Comparison of ENCODE assay signal across 37 cellular contexts in the genomic region with DNA sequence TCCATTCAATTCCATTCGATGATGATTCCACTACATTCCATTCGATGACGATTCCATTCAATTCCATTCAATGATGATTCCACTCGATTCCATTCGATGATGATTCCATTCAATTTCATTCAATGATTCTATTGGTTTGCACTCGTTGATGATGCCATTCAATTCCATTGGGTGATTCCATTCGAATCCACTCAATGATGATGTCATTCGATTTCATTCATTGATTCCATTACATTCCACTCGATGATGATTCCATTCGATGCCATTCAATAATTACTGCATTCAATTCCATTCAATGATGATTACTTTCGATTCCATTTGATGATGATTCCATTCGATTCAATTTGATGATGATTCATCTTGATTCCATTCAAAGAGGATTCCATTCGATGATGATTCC.
"Had no signal": no experiment of that assay in that cellular context is flagged by ENCODE, and none has a peak within 500 bp of the region (broad histone marks: within the 10 kb centered on the region; RNA-seq: fewer than 3 reads in every experiment).

No MANE protein-coding gene starts in this region.

- H3K36me3 Mint-ChIP-seq: activated naive CD4-positive, alpha-beta T cell treated with anti-CD3 and anti-CD28 coated beads, Interleukin-2, amount 50 U/mL, for 72 hours had no signal

- H3K4me3 Mint-ChIP-seq: activated B cell treated with CpG ODN at 0.5 μM for 24 hours; activated CD4-positive, alpha-beta memory T cell treated with anti-CD3 and anti-CD28 coated beads for 36 hours; activated CD4-positive, alpha-beta T cell treated with anti-CD3 and anti-CD28 coated beads, Interleukin-2, amount 10 ng/mL, durations not matched to agents 24 days and 14 days; activated CD8-positive, alpha-beta T cell treated with anti-CD3 and anti-CD28 coated beads for 36 hours; activated naive CD4-positive, alpha-beta T cell treated with anti-CD3 and anti-CD28 coated beads for 36 hours; activated naive CD8-positive, alpha-beta T cell treated with anti-CD3 and anti-CD28 coated beads for 36 hours; activated T-cell treated with anti-CD3 and anti-CD28 coated beads, Interleukin-2, amount 50 U/mL, for 4 hours; activated T-cell treated with anti-CD3 and anti-CD28 coated beads, Interleukin-2, amount 50 U/mL, for 72 hours; activated T-helper 1 cell treated with anti-CD3 and anti-CD28 coated beads, Interleukin-12 subunit alpha, Interleukin-12 subunit beta, Interleukin-2, Interleukin-4 antibody, amounts not matched to agents 30 ng/mL and 10 ng/mL and 1 ng/mL, durations not matched to agents 14 hours and 24 hours and 36 hours; activated T-helper 17 cell treated with anti-CD3 and anti-CD28 coated beads, Interleukin-2, amount 50 U/mL, for 72 hours; T-helper 1 cell treated with Interleukin-12 subunit alpha and Interleukin-12 subunit beta and Interleukin-4 antibody, amounts not matched to agents 30 μg/mL and 1 μg/mL, for 36 hours; T-helper 2 cell treated with Interferon-gamma antibody and Interleukin-4, amounts not matched to agents 5 μg/mL and 100 μg/mL, for 36 hours had no signal

- H3K4me1 ChIP-seq: adrenal gland, body of pancreas, breast epithelium had no signal

- H3K27ac ChIP-seq: adrenal gland, body of pancreas, brain microvascular endothelial cell, breast epithelium, VCaP had no signal

- H3K27ac Mint-ChIP-seq: activated B cell treated with CpG ODN at 0.5 μM for 24 hours; activated CD4-positive, alpha-beta memory T cell treated with anti-CD3 and anti-CD28 coated beads for 36 hours; activated CD4-positive, alpha-beta T cell treated with anti-CD3 and anti-CD28 coated beads, Interleukin-2, amount 10 ng/mL, durations not matched to agents 24 days and 14 days; activated CD8-positive, alpha-beta T cell treated with anti-CD3 and anti-CD28 coated beads for 36 hours; activated naive CD4-positive, alpha-beta T cell treated with anti-CD3 and anti-CD28 coated beads for 36 hours; activated naive CD4-positive, alpha-beta T cell treated with anti-CD3 and anti-CD28 coated beads, Interleukin-2, amount 50 U/mL, for 72 hours; activated naive CD8-positive, alpha-beta T cell treated with anti-CD3 and anti-CD28 coated beads for 36 hours; activated T-cell treated with anti-CD3 and anti-CD28 coated beads, Interleukin-2, amount 50 U/mL, for 72 hours; activated T-helper 1 cell treated with anti-CD3 and anti-CD28 coated beads, Interleukin-12 subunit alpha, Interleukin-12 subunit beta, Interleukin-2, Interleukin-4 antibody, amounts not matched to agents 30 ng/mL and 10 ng/mL and 1 ng/mL, durations not matched to agents 14 hours and 24 hours and 36 hours; activated T-helper 17 cell treated with anti-CD3 and anti-CD28 coated beads, Interleukin-2, amount 50 U/mL, for 72 hours; T-helper 1 cell treated with Interleukin-12 subunit alpha and Interleukin-12 subunit beta and Interleukin-4 antibody, amounts not matched to agents 30 μg/mL and 1 μg/mL, for 36 hours; T-helper 2 cell treated with Interferon-gamma antibody and Interleukin-4, amounts not matched to agents 5 μg/mL and 100 μg/mL, for 36 hours had no signal

- DNase-seq: activated B cell treated with CpG ODN at 0.5 μM for 24 hours; activated CD4-positive, alpha-beta memory T cell treated with anti-CD3 and anti-CD28 coated beads for 36 hours; activated CD4-positive, alpha-beta T cell treated with anti-CD3 and anti-CD28 coated beads for 4 hours; activated CD4-positive, alpha-beta T cell treated with anti-CD3 and anti-CD28 coated beads, Interleukin-2, amount 10 ng/mL, durations not matched to agents 24 days and 14 days; activated CD4-positive, alpha-beta T cell treated with anti-CD3 and anti-CD28 coated beads, Interleukin-2, amount 50 U/mL, for 1 hour; activated CD4-positive, alpha-beta T cell treated with anti-CD3 and anti-CD28 coated beads, Interleukin-2, amount 50 U/mL, for 4 hours; activated CD4-positive, CD25-positive, alpha-beta regulatory T cell treated with anti-CD3 and anti-CD28 coated beads, Interleukin-2, amount 50 U/mL, for 72 hours; activated CD8-positive, alpha-beta memory T cell treated with anti-CD3 and anti-CD28 coated beads, Interleukin-2, amount 50 U/mL, for 4 hours; activated CD8-positive, alpha-beta T cell treated with anti-CD3 and anti-CD28 coated beads for 36 hours; activated effector memory CD4-positive, alpha-beta T cell treated with anti-CD3 and anti-CD28 coated beads, Interleukin-2, amount 50 U/mL, for 16 hours; activated gamma-delta T cell treated with Interleukin-2 at 50 U/mL for 16 hours; activated naive CD4-positive, alpha-beta T cell; activated naive CD4-positive, alpha-beta T cell treated with anti-CD3 and anti-CD28 coated beads for 36 hours; activated naive CD4-positive, alpha-beta T cell treated with anti-CD3 and anti-CD28 coated beads, Interleukin-2, amount 50 U/mL, for 16 hours; activated naive CD8-positive, alpha-beta T cell treated with anti-CD3 and anti-CD28 coated beads for 36 hours; activated T-cell treated with anti-CD3 and anti-CD28 coated beads for 4 hours; activated T-cell treated with anti-CD3 and anti-CD28 coated beads, Interleukin-2, amount 50 U/mL, for 1 hour; activated T-cell treated with anti-CD3 and anti-CD28 coated beads, Interleukin-2, amount 50 U/mL, for 4 hours; activated T-cell treated with anti-CD3 and anti-CD28 coated beads, Interleukin-2, amount 50 U/mL, for 72 hours; adrenal gland; amniotic stem cell; aorta; body of pancreas; brain microvascular endothelial cell; central memory CD4-positive, alpha-beta T cell; T-helper 1 cell; T-helper 2 cell; T-helper 9 cell had no signal

- H3K36me3 ChIP-seq: adrenal gland, brain microvascular endothelial cell, breast epithelium had no signal

- FAIRE-seq: astrocyte, TTC549 had no signal

- H3K27me3 Mint-ChIP-seq: activated B cell treated with CpG ODN at 0.5 μM for 24 hours; activated CD4-positive, alpha-beta memory T cell treated with anti-CD3 and anti-CD28 coated beads for 36 hours; activated CD4-positive, alpha-beta T cell treated with anti-CD3 and anti-CD28 coated beads, Interleukin-2, amount 10 ng/mL, durations not matched to agents 24 days and 14 days; activated CD8-positive, alpha-beta T cell treated with anti-CD3 and anti-CD28 coated beads for 36 hours; activated naive CD8-positive, alpha-beta T cell treated with anti-CD3 and anti-CD28 coated beads for 36 hours; activated T-helper 17 cell treated with anti-CD3 and anti-CD28 coated beads, Interleukin-2, amount 50 U/mL, for 72 hours had no signal

- H3K27me3 ChIP-seq: adrenal gland, body of pancreas, brain microvascular endothelial cell, breast epithelium had no signal

- H3K4me1 Mint-ChIP-seq: activated B cell treated with CpG ODN at 0.5 μM for 24 hours; activated CD4-positive, alpha-beta T cell treated with anti-CD3 and anti-CD28 coated beads, Interleukin-2, amount 10 ng/mL, durations not matched to agents 24 days and 14 days; activated naive CD8-positive, alpha-beta T cell treated with anti-CD3 and anti-CD28 coated beads for 36 hours; activated T-helper 17 cell treated with anti-CD3 and anti-CD28 coated beads, Interleukin-2, amount 50 U/mL, for 72 hours had no signal

- H3K4me3 ChIP-seq: adrenal gland, body of pancreas, breast epithelium had no signal
